In the genomic region with DNA sequence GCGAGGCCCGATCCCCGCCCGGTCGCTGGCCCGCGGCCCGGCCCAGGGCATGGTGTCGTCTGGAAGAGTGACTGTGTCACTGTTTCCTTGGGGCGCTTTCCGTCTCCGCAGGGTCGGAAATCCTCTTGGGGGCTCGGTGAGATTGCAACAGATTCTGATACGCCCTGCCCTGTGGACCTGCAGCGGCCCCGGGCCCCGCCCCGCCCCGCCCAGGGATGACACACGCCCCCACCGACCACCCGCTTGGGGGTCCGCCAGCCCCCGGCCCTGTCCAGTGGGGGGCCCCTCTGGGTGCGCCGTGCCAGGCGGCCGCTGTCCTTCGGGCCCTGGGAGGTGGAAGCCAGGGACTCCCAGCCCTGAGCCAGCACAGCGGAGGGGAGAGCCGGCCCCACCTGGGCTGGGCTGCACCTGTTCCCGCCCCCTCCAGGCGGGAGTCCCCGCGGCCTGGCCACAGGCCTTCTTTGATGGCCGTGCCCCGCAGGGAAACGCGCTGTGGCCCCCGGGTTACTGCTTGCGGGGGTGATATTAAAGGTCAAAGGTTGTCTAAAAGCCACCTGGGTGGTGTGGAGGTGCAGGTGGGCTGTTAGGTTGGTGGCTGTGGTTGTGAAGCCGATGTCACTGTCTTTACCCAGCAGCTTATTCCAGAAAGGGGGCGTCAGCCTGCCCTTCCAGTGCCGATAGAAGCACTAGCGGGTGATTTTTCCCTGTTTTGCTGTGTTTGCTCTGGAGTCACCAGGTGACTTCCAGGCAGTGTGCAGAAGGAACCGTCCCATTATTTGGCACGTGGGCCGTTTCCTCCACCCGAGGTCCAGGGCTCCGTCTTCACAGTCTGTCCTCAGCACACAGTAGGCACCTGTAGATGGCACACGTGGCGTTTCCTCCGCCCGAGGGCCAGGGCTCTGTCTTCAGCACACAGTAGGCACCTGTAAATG, we compare ENCODE assay signal across 1 cellular context.
A peak's percentile ranks its signal among the peaks of the same experiment; 100 is the strongest.
TF ChIP-seq lines count a peak whose summit lies in the region.

No MANE protein-coding gene starts in this region.

TF ChIP-seq in GM12878, 131 proteins besides CTCF, POLR2A, EP300 and RAD21:
- TF ChIP-seq NR2F1 (conservative IDR thresholded peaks at IDR 0.05) = 0 out of 2 replicates have a peak, but pooled peaks have one; percentile 15
- no peak for TF ChIP-seq JUNB (IDR thresholded peaks at IDR 0.05)
- TF ChIP-seq TCF12 (IDR thresholded peaks at IDR 0.05; ENCODE audit: low read depth, low read length) = 0 out of 2 replicates have a peak, but pooled peaks have one; percentile 39
- TF ChIP-seq LARP7 (IDR thresholded peaks at IDR 0.05) = no peak; the same call in 1 of the 2 replicates
- TF ChIP-seq MYC (IDR thresholded peaks at IDR 0.05; ENCODE audit: insufficient read depth, insufficient read length, insufficient replicate concordance, low read length, severe bottlenecking) = no peak
- TF ChIP-seq NR2C1 (IDR thresholded peaks at IDR 0.05) = 0 out of 2 replicates have a peak, but pooled peaks have one; percentile 26
